ENCODE assay signal across 11 cellular contexts in the genomic region with DNA sequence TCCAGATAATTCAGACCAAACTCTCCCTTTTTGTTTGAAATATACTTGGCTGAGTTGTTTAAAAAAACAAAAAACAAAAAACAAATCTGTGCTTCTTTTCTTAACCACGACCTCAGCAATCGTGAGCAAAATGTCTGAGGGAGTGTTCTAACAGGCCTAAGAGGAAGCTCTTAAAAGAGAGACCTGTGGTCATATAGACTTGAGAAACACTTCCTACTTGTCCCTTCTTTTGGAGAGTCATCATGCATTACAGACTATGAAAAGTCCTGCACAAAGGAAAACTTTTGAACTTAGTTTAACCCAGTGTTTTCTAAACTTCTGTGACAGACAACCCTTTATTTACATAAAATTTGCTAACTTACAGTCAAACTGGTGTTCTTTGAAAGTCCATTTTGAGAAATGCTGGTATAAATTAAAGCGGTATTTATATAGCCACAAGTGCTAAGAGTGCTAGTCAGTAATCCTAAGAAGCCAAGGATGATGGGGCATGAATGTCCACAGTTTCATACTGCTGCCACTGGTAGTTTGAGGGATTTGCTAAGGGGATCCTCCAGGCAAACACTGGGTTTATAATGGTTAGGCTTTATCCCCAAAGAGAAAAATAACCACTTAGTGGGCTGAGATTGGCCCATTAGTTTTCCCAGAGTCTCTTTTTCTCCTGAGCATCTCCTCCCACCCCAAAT.
DNase-seq lines count a peak whose midpoint lies in the region; ATAC-seq and TF ChIP-seq lines count a peak whose summit lies in the region.
"Had no signal": no experiment of that assay in that cellular context is flagged by ENCODE, and none has a peak within 500 bp of the region (broad histone marks: within the 10 kb centered on the region; RNA-seq: fewer than 3 reads in every experiment).

No MANE protein-coding gene starts in this region.

- no peaks in the 10 kb centered on the region; the same call in 1 of the 2 replicates for H3K27me3 ChIP-seq in Panc1 (ENCODE audit: control insufficient read depth, insufficient read depth, low read length)

- no peak overlapping the region for H3K4me3 ChIP-seq in Panc1 (ENCODE audit: low read depth in 2 of 2, low read length in 2 of 2)

- H3K27ac ChIP-seq in Panc1 (ENCODE audit: low read length): no peak overlapping the region

- H3K36me3 ChIP-seq in Panc1 (ENCODE audit: control insufficient read depth, insufficient read depth, low read length): no peaks in the 10 kb centered on the region

- peak; percentile 25 for ATAC-seq in GM18511 (IDR thresholded peaks at IDR 0.05; ENCODE audit: unreplicated experiment)
- ATAC-seq in HG02885 (IDR thresholded peaks at IDR 0.05; ENCODE audit: poor library complexity, unreplicated experiment): peak; percentile 35
- ATAC-seq in Panc1: peak; percentile 42

- H3K9me3 ChIP-seq in Panc1 (ENCODE audit: control insufficient read depth, insufficient read depth, low read depth, low read length): no peaks in the 10 kb centered on the region

- DNase-seq in Panc1 (ENCODE audit: low read depth, low spot score): no peak
- DNase-seq in medulla oblongata (ENCODE audit: extremely low spot score): peak; percentile 70
- no peak for DNase-seq in COLO829 (ENCODE audit: low spot score)
- DNase-seq in cerebellar nuclear complex (lab: John Stamatoyannopoulos, UW): no peak
- no peak for DNase-seq in stimulated activated CD4-positive, alpha-beta T cell treated with anti-CD3 and anti-CD28 coated beads, Interleukin-2, amount 100 ng/mL, for 24 hours
- no peak for DNase-seq in NCI-H524 (lab: John Stamatoyannopoulos, UW)
- DNase-seq: activated naive CD8-positive, alpha-beta T cell treated with anti-CD3 and anti-CD28 coated beads, Interleukin-2, amount 10 ng/mL, durations not matched to agents 7 days and 5 days; NCI-H1048; NK-92 treated with Interleukin-12 subunit alpha and Interleukin-12 subunit beta, amount 100 ng/mL, for 24 hours had no signal

- intact Hi-C loops in Panc1 (cut with micrococcal nuclease; ENCODE audit: unreplicated experiment): loop anchor here (2.0 to 5.0 kb wide), 2 partner anchors 318 to 336 kb away; no protein-coding TSS in a partner anchor

- in situ Hi-C loops in Panc1 (cut with HindIII; ENCODE audit: low pct_unique_long_range_greater_than_20kb, low sequenced_read_pairs): no loop called here

- no TSS peak for BruUV-seq in Panc1 (replicated peaks; lab: Mats Ljungman, UMichigan)

- POLR2A ChIA-PET in Panc1 (lab: Charles Lee): no interaction called here

- H3K4me1 ChIP-seq in Panc1 (ENCODE audit: control insufficient read depth, insufficient read depth, low read length): no peaks in the 10 kb centered on the region

- CTCF ChIA-PET in Panc1 (lab: Charles Lee): interaction anchor here (0.5 to 0.7 kb wide), 3 partner anchors 49 to 373 kb away, joined by 3 read pairs; no protein-coding TSS in a partner anchor

- TF ChIP-seq CTCF in Panc1 (IDR thresholded peaks at IDR 0.05): no peak
